In the genomic region with DNA sequence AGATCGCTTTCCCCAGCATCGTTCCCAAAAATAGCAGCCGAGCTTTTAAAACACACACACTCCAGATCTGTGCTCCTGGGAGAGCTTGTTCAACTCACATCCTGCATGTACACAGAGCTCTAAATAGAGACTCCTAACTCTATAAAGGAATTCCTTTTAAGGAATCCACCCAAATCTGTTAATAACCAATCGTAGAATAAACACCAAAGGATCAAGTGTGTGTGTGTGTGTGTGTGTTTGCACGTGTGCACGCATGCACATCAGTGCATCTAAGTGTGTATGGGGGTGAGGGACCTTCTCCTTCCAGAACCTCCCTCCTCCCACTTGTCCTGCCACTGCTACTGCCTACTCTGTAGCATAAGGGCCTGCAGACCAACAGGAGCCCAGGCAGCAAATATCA, we compare ENCODE assay signal across 2 cellular contexts.
TF ChIP-seq lines count a peak whose summit lies in the region.

No MANE protein-coding gene starts in this region.

TF ChIP-seq in liver, 16 proteins besides CTCF, POLR2A, EP300 and RAD21:
- TF ChIP-seq SP1 (IDR thresholded peaks at IDR 0.05): peak; percentile 38
- peak; percentile 44 for TF ChIP-seq FOXA2 (IDR thresholded peaks at IDR 0.05)
- peak; percentile 77 for TF ChIP-seq FOXA1 (IDR thresholded peaks at IDR 0.05)
- TF ChIP-seq RXRA (IDR thresholded peaks at IDR 0.05): peak in 1 of 2 donors; percentile 56
- TF ChIP-seq HNF4A (conservative IDR thresholded peaks at IDR 0.05): peak in 1 of 2 donors; percentile 38
- no peak for TF ChIP-seq GABPA (IDR thresholded peaks at IDR 0.05 in 1 of 2, conservative IDR thresholded peaks at IDR 0.05 in 1 of 2)
- TF ChIP-seq, protein P1, sequence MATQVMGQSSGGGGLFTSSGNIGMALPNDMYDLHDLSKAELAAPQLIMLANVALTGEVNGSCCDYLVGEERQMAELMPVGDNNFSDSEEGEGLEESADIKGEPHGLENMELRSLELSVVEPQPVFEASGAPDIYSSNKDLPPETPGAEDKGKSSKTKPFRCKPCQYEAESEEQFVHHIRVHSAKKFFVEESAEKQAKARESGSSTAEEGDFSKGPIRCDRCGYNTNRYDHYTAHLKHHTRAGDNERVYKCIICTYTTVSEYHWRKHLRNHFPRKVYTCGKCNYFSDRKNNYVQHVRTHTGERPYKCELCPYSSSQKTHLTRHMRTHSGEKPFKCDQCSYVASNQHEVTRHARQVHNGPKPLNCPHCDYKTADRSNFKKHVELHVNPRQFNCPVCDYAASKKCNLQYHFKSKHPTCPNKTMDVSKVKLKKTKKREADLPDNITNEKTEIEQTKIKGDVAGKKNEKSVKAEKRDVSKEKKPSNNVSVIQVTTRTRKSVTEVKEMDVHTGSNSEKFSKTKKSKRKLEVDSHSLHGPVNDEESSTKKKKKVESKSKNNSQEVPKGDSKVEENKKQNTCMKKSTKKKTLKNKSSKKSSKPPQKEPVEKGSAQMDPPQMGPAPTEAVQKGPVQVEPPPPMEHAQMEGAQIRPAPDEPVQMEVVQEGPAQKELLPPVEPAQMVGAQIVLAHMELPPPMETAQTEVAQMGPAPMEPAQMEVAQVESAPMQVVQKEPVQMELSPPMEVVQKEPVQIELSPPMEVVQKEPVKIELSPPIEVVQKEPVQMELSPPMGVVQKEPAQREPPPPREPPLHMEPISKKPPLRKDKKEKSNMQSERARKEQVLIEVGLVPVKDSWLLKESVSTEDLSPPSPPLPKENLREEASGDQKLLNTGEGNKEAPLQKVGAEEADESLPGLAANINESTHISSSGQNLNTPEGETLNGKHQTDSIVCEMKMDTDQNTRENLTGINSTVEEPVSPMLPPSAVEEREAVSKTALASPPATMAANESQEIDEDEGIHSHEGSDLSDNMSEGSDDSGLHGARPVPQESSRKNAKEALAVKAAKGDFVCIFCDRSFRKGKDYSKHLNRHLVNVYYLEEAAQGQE (IDR thresholded peaks at IDR 0.05): peak; percentile 49
- TF ChIP-seq, protein P2, sequence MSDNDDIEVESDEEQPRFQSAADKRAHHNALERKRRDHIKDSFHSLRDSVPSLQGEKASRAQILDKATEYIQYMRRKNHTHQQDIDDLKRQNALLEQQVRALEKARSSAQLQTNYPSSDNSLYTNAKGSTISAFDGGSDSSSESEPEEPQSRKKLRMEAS (IDR thresholded peaks at IDR 0.05): no peak

TF ChIP-seq in HepG2, 621 proteins besides CTCF, POLR2A, EP300 and RAD21:
- TF ChIP-seq ZNF451 (CRISPR knock-in tag; IDR thresholded peaks at IDR 0.05) (no peak), SOX5 (CRISPR knock-in tag; IDR thresholded peaks at IDR 0.05; ENCODE audit: borderline replicate concordance) (no peak), ZNF878 (CRISPR knock-in tag; IDR thresholded peaks at IDR 0.05) (no peak), ZNF572 (CRISPR knock-in tag; IDR thresholded peaks at IDR 0.05) (no peak), SMARCC2 (IDR thresholded peaks at IDR 0.05) (no peak), ZNF121 (CRISPR knock-in tag; IDR thresholded peaks at IDR 0.05) (no peak), DPF2 (CRISPR knock-in tag; IDR thresholded peaks at IDR 0.05; ENCODE audit: borderline replicate concordance, low read depth) (no peak), NR2F2 (IDR thresholded peaks at IDR 0.05; ENCODE audit: borderline replicate concordance, low read depth) (no peak), NR3C1 (CRISPR knock-in tag; IDR thresholded peaks at IDR 0.05) (no peak)
- TF ChIP-seq, protein P3, sequence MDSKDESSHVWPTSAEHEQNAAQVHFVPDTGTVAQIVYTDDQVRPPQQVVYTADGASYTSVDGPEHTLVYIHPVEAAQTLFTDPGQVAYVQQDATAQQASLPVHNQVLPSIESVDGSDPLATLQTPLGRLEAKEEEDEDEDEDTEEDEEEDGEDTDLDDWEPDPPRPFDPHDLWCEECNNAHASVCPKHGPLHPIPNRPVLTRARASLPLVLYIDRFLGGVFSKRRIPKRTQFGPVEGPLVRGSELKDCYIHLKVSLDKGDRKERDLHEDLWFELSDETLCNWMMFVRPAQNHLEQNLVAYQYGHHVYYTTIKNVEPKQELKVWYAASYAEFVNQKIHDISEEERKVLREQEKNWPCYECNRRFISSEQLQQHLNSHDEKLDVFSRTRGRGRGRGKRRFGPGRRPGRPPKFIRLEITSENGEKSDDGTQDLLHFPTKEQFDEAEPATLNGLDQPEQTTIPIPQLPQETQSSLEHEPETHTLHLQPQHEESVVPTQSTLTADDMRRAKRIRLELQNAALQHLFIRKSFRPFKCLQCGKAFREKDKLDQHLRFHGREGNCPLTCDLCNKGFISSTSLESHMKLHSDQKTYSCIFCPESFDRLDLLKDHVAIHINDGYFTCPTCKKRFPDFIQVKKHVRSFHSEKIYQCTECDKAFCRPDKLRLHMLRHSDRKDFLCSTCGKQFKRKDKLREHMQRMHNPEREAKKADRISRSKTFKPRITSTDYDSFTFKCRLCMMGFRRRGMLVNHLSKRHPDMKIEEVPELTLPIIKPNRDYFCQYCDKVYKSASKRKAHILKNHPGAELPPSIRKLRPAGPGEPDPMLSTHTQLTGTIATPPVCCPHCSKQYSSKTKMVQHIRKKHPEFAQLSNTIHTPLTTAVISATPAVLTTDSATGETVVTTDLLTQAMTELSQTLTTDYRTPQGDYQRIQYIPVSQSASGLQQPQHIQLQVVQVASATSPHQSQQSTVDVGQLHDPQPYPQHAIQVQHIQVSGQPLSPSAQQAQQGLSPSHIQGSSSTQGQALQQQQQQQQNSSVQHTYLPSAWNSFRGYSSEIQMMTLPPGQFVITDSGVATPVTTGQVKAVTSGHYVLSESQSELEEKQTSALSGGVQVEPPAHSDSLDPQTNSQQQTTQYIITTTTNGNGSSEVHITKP (CRISPR knock-in tag; IDR thresholded peaks at IDR 0.05; ENCODE audit: low read depth): no peak
